Comparison of ENCODE assay signal across 22 cellular contexts in the genomic region with DNA sequence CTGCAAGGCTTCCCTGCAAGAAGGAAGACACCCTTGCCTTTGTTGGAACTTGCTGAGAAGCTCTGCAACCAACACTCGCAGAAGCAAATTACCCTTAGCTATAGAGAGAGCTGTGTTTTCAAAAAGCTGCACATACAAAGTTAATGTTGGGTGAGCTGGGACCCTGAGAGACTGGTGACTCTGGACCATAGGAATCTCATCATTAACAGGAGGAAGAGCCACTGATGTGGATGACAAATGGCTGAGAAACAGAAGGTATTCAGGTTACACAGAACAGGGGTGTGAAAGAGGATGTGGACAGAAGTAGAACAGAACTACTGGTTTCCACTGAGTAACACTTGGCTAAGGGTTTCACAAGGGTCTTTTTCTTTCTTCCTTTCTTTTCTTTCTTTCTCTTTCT.
"Had no signal": no experiment of that assay in that cellular context is flagged by ENCODE, and none has a peak within 500 bp of the region (broad histone marks: within the 10 kb centered on the region; RNA-seq: fewer than 3 reads in every experiment).

No MANE protein-coding gene starts in this region.

- H3K27ac ChIP-seq: colonic mucosa, gastrocnemius medialis, heart right ventricle, ovary, right atrium auricular region, sigmoid colon, skin epidermis, testis, tibial nerve had no signal

- H3K4me1 Mint-ChIP-seq: naive B cell; stimulated activated naive B cell treated with anti-CD40 and anti-IgM and Interleukin-4, amounts not matched to agents 10 μg/mL and 1 μg/mL and 100 μg/mL, for 72 hours; stimulated activated naive CD8-positive, alpha-beta T cell treated with anti-CD3 and anti-CD28 coated beads, Interleukin-15, amount 100 ng/mL, for 72 hours had no signal

- H3K36me3 ChIP-seq: colonic mucosa, gastrocnemius medialis, heart right ventricle, ovary, right atrium auricular region, sigmoid colon, tibial nerve had no signal

- H3K9me3 ChIP-seq: colonic mucosa, gastrocnemius medialis, heart right ventricle, ovary, right atrium auricular region, testis, tibial nerve had no signal

- H3K36me3 Mint-ChIP-seq: naive B cell; stimulated activated naive B cell treated with anti-CD40 and anti-IgM and Interleukin-4, amounts not matched to agents 10 μg/mL and 1 μg/mL and 100 μg/mL, for 72 hours had no signal

- H3K4me3 Mint-ChIP-seq: naive B cell; stimulated activated naive B cell treated with anti-CD40 and anti-IgM and Interleukin-4, amounts not matched to agents 10 μg/mL and 1 μg/mL and 100 μg/mL, for 72 hours; stimulated activated naive CD8-positive, alpha-beta T cell treated with anti-CD3 and anti-CD28 coated beads, Interleukin-15, amount 100 ng/mL, for 72 hours had no signal

- H3K4me3 ChIP-seq: colonic mucosa, gastrocnemius medialis, heart right ventricle, lung, ovary, right atrium auricular region, sigmoid colon, skin epidermis, testis, tibial nerve had no signal

- DNase-seq: cerebellar nuclear complex; colonic mucosa; dermis blood vessel endothelial cell; gastrocnemius medialis; heart right ventricle; left colon; left ventricle myocardium superior; mesendoderm; naive B cell; nucleus accumbens; ovary; sigmoid colon; stimulated activated CD4-positive, alpha-beta T cell treated with anti-CD3 and anti-CD28 coated beads, Interleukin-2, amount 100 ng/mL, for 24 hours; stimulated activated CD4-positive, alpha-beta T cell treated with anti-CD3 and anti-CD28 coated beads, Interleukin-4, amount 100 ng/mL, for 4 hours; stimulated activated naive B cell treated with anti-CD40 and anti-IgM and Interleukin-4, amounts not matched to agents 10 μg/mL and 1 μg/mL and 100 μg/mL, for 72 hours; stimulated activated naive CD8-positive, alpha-beta T cell treated with anti-CD3 and anti-CD28 coated beads, Interleukin-15, amount 100 ng/mL, for 72 hours; testis had no signal

- H3K27ac Mint-ChIP-seq: naive B cell; stimulated activated naive B cell treated with anti-CD40 and anti-IgM and Interleukin-4, amounts not matched to agents 10 μg/mL and 1 μg/mL and 100 μg/mL, for 72 hours had no signal

- ATAC-seq: gastrocnemius medialis; heart right ventricle; left colon; left ventricle myocardium superior; stimulated activated naive B cell treated with anti-CD40 and anti-IgM and Interleukin-4, amounts not matched to agents 10 μg/mL and 1 μg/mL and 100 μg/mL, for 72 hours; stimulated activated naive CD8-positive, alpha-beta T cell treated with anti-CD3 and anti-CD28 coated beads, Interleukin-15, amount 100 ng/mL, for 72 hours had no signal

- H3K27me3 ChIP-seq: colonic mucosa, gastrocnemius medialis, heart right ventricle, ovary, right atrium auricular region, sigmoid colon, testis, tibial nerve had no signal

- FAIRE-seq: endothelial cell of umbilical vein had no signal

- H3K4me1 ChIP-seq: colonic mucosa, gastrocnemius medialis, heart right ventricle, right atrium auricular region, sigmoid colon, testis, tibial nerve had no signal

- H3K27me3 Mint-ChIP-seq: naive B cell; stimulated activated naive B cell treated with anti-CD40 and anti-IgM and Interleukin-4, amounts not matched to agents 10 μg/mL and 1 μg/mL and 100 μg/mL, for 72 hours; stimulated activated naive CD8-positive, alpha-beta T cell treated with anti-CD3 and anti-CD28 coated beads, Interleukin-15, amount 100 ng/mL, for 72 hours had no signal
